ENCODE assay signal across 1 cellular context in the genomic region with DNA sequence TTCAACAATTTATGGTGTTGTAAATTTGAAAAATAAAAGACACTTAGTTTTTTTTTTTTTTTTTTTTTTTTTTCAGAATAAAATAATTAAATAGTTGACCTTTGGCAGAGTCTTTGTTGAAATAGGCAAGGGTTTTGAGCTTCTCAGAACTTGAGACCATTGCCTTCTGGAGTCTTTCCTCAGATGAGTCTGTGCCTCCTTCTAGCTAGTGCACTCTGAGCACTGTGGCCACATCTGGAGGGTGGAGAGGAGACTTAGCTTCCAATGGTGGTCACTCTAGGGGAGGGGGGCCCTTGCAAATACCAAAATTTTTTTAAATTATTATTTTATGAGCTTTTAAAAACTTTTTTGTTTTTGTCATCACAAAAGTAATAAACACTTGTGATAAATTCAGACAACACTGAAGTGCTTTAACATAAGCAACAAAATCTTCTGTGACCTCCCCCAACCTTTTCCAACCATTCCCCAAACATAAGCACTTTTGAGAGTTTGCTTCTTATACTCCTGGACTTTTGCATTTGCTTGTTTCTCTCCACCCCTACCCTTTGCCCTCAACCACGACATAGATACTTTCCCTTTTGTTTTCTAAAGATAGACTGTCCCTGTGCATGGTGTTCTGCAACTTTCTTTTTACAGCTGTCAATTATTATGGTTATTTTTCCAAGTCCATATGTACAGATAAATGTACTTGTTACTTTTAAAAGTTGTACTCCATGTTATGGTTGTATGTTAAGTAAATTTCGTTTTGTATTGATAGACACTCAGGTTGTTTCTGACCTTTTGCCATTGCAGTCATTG.
TF ChIP-seq lines count a peak whose summit lies in the region.

No MANE protein-coding gene starts in this region.

TF ChIP-seq in HepG2, 621 proteins besides CTCF, POLR2A, EP300 and RAD21 (continued from another document):
- TF ChIP-seq, protein P1, sequence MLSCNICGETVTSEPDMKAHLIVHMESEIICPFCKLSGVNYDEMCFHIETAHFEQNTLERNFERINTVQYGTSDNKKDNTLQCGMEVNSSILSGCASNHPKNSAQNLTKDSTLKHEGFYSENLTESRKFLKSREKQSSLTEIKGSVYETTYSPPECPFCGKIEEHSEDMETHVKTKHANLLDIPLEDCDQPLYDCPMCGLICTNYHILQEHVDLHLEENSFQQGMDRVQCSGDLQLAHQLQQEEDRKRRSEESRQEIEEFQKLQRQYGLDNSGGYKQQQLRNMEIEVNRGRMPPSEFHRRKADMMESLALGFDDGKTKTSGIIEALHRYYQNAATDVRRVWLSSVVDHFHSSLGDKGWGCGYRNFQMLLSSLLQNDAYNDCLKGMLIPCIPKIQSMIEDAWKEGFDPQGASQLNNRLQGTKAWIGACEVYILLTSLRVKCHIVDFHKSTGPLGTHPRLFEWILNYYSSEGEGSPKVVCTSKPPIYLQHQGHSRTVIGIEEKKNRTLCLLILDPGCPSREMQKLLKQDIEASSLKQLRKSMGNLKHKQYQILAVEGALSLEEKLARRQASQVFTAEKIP (CRISPR knock-in tag; IDR thresholded peaks at IDR 0.05; ENCODE audit: borderline replicate concordance): no peak
- TF ChIP-seq HDAC6 (IDR thresholded peaks at IDR 0.05; ENCODE audit: low read depth, low read length) (no peak), KDM6A (CRISPR knock-in tag; IDR thresholded peaks at IDR 0.05; ENCODE audit: low read depth) (no peak)
